1 cellular context compared by ENCODE assay signal in the genomic region with DNA sequence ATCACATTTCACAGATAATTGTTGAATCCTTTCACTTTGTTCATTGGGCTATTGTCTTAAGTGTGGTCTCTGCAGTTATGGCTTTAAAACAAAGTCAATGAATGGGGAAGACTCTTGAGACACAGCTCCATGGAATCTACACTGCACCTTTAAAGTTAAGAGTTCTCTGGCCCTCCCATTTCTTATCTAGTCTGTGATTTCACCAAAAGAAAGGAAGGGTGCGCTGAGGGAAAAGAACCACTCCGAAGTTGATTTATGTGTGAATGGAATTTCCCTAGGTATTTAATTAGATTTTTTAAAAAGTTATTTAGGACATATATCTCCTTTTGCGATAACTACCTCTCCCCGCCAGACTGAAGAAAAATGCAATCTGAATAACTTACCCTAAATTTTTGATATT.
TF ChIP-seq lines count a peak whose summit lies in the region.

No MANE protein-coding gene starts in this region.

TF ChIP-seq in GM12878, 131 proteins besides CTCF, POLR2A, EP300 and RAD21:
- TF ChIP-seq ZBED1 (IDR thresholded peaks at IDR 0.05; ENCODE audit: borderline replicate concordance): no peak
- TF ChIP-seq RUNX3 (IDR thresholded peaks at IDR 0.05; ENCODE audit: low read length): no peak
- no peak for TF ChIP-seq IKZF1 (conservative IDR thresholded peaks at IDR 0.05)
- TF ChIP-seq HDAC6 (IDR thresholded peaks at IDR 0.05; ENCODE audit: unreplicated experiment): no peak
- TF ChIP-seq JUND (IDR thresholded peaks at IDR 0.05; ENCODE audit: low read depth, low read length): no peak
- no peak for TF ChIP-seq FOXM1 (IDR thresholded peaks at IDR 0.05; ENCODE audit: low read depth, low read length)
- TF ChIP-seq, protein P1, sequence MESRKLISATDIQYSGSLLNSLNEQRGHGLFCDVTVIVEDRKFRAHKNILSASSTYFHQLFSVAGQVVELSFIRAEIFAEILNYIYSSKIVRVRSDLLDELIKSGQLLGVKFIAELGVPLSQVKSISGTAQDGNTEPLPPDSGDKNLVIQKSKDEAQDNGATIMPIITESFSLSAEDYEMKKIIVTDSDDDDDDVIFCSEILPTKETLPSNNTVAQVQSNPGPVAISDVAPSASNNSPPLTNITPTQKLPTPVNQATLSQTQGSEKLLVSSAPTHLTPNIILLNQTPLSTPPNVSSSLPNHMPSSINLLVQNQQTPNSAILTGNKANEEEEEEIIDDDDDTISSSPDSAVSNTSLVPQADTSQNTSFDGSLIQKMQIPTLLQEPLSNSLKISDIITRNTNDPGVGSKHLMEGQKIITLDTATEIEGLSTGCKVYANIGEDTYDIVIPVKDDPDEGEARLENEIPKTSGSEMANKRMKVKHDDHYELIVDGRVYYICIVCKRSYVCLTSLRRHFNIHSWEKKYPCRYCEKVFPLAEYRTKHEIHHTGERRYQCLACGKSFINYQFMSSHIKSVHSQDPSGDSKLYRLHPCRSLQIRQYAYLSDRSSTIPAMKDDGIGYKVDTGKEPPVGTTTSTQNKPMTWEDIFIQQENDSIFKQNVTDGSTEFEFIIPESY (IDR thresholded peaks at IDR 0.05): no peak
- TF ChIP-seq MEF2B (IDR thresholded peaks at IDR 0.05; ENCODE audit: partially characterized antibody, poor library complexity, severe bottlenecking): no peak
- TF ChIP-seq EGR1 (IDR thresholded peaks at IDR 0.05; ENCODE audit: borderline replicate concordance in 1 of 2, low read depth in 2 of 2, low read length in 2 of 2): no peak
- TF ChIP-seq JUNB (IDR thresholded peaks at IDR 0.05): no peak
- TF ChIP-seq GATAD2B (conservative IDR thresholded peaks at IDR 0.05; ENCODE audit: low read depth): no peak
- TF ChIP-seq, protein P2, sequence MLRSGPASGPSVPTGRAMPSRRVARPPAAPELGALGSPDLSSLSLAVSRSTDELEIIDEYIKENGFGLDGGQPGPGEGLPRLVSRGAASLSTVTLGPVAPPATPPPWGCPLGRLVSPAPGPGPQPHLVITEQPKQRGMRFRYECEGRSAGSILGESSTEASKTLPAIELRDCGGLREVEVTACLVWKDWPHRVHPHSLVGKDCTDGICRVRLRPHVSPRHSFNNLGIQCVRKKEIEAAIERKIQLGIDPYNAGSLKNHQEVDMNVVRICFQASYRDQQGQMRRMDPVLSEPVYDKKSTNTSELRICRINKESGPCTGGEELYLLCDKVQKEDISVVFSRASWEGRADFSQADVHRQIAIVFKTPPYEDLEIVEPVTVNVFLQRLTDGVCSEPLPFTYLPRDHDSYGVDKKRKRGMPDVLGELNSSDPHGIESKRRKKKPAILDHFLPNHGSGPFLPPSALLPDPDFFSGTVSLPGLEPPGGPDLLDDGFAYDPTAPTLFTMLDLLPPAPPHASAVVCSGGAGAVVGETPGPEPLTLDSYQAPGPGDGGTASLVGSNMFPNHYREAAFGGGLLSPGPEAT (IDR thresholded peaks at IDR 0.05; ENCODE audit: low read depth): no peak
- TF ChIP-seq RCOR1 (conservative IDR thresholded peaks at IDR 0.05; ENCODE audit: low read depth, low read length): no peak
- no peak for TF ChIP-seq MXI1 (IDR thresholded peaks at IDR 0.05; ENCODE audit: low read depth, low read length)
- TF ChIP-seq MYC (IDR thresholded peaks at IDR 0.05; ENCODE audit: insufficient read depth, insufficient read length, insufficient replicate concordance, low read length, severe bottlenecking): no peak
- TF ChIP-seq ASH2L (IDR thresholded peaks at IDR 0.05; ENCODE audit: borderline replicate concordance, low read depth): no peak
- no peak for TF ChIP-seq BCL11A (IDR thresholded peaks at IDR 0.05; ENCODE audit: low read depth, low read length)
- no peak for TF ChIP-seq BACH1 (IDR thresholded peaks at IDR 0.05; ENCODE audit: borderline replicate concordance)
- TF ChIP-seq RBBP5 (conservative IDR thresholded peaks at IDR 0.05): no peak
- no peak for TF ChIP-seq CHD2 (IDR thresholded peaks at IDR 0.05; ENCODE audit: borderline replicate concordance, low read depth, low read length)
